16 cellular contexts compared by ENCODE assay signal in the genomic region with DNA sequence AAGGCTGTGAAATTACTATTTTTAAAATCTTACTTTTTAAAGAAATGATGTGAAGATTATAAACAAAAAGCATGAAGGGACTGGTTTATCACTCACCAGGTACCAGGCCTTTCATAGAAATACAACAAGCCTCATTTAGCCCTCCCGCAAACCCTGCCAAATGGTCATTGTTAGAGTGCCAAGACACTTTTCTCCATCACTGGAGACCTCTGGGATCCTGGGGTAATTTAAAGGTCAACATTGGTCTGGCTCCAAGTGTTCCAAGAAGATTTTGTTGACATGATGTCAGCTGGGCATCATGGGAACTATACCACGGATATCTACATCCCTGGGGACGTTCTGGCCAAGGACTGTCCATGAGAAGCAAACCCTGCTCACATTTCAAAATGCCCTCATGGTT.
DNase-seq lines count a peak whose midpoint lies in the region; ATAC-seq and TF ChIP-seq lines count a peak whose summit lies in the region.
"Had no signal": no experiment of that assay in that cellular context is flagged by ENCODE, and none has a peak within 500 bp of the region (broad histone marks: within the 10 kb centered on the region; RNA-seq: fewer than 3 reads in every experiment).

No MANE protein-coding gene starts in this region.

- TF ChIP-seq POLR2A in gastroesophageal sphincter (IDR thresholded peaks at IDR 0.05) = no peak

- peaks cover 0 to 31% (median 0%) of the 10 kb centered on the region in 3 donors for H3K4me1 ChIP-seq in gastroesophageal sphincter
- H3K4me1 ChIP-seq: BLaER1, Caco-2 had no signal

- 24 to 41% methylated on average over 2 of the region's 3 CpGs for WGBS in gastroesophageal sphincter (ENCODE audit: low coverage in 1 of 2), 2 donors

- TF ChIP-seq CTCF in gastroesophageal sphincter (IDR thresholded peaks at IDR 0.05) = no peak
- no peak for TF ChIP-seq CTCF in dorsolateral prefrontal cortex (IDR thresholded peaks at IDR 0.05 in 54 of 56, conservative IDR thresholded peaks at IDR 0.05 in 2 of 56; ENCODE audit: low read depth in 1 of 56, partially characterized antibody in 56 of 56)

- peaks cover 0 to 10% (median 0%) of the 10 kb centered on the region in 3 donors for H3K9me3 ChIP-seq in gastroesophageal sphincter

- H3K27me3 Mint-ChIP-seq in activated naive CD4-positive, alpha-beta T cell treated with anti-CD3 and anti-CD28 coated beads, Interleukin-2, amount 50 U/mL, for 24 hours = peaks cover 6% of the 10 kb centered on the region
- H3K27me3 Mint-ChIP-seq in activated naive CD4-positive, alpha-beta T cell treated with anti-CD3 and anti-CD28 coated beads for 36 hours (ENCODE audit: low read depth) = peaks cover 6% of the 10 kb centered on the region

- H3K27me3 ChIP-seq in gastroesophageal sphincter (no peaks in the 10 kb centered on the region), dorsolateral prefrontal cortex (no peaks in the 10 kb centered on the region)
- H3K27me3 ChIP-seq: BLaER1 had no signal

- ATAC-seq in gastroesophageal sphincter = no peak
- ATAC-seq: HCT116 had no signal

- H3K36me3 ChIP-seq in gastroesophageal sphincter = no peaks in the 10 kb centered on the region
- H3K36me3 ChIP-seq: BLaER1 had no signal

- peak overlapping the region; percentile 12 for H3K27ac Mint-ChIP-seq in activated naive CD4-positive, alpha-beta T cell treated with anti-CD3 and anti-CD28 coated beads, Interleukin-2, amount 50 U/mL, for 24 hours
- H3K27ac Mint-ChIP-seq in activated naive CD4-positive, alpha-beta T cell treated with anti-CD3 and anti-CD28 coated beads for 36 hours = no peak overlapping the region
- H3K27ac Mint-ChIP-seq: CD8-positive, alpha-beta memory T cell had no signal

- H3K4me3 Mint-ChIP-seq in activated naive CD4-positive, alpha-beta T cell treated with anti-CD3 and anti-CD28 coated beads, Interleukin-2, amount 50 U/mL, for 24 hours = no peak overlapping the region
- no peak overlapping the region for H3K4me3 Mint-ChIP-seq in activated naive CD4-positive, alpha-beta T cell treated with anti-CD3 and anti-CD28 coated beads for 36 hours
- H3K4me3 Mint-ChIP-seq: CD8-positive, alpha-beta memory T cell had no signal

- H3K4me1 Mint-ChIP-seq in activated naive CD4-positive, alpha-beta T cell treated with anti-CD3 and anti-CD28 coated beads, Interleukin-2, amount 50 U/mL, for 24 hours = no peaks in the 10 kb centered on the region
- H3K4me1 Mint-ChIP-seq in activated naive CD4-positive, alpha-beta T cell treated with anti-CD3 and anti-CD28 coated beads for 36 hours (ENCODE audit: low read depth) = no peaks in the 10 kb centered on the region
- H3K4me1 Mint-ChIP-seq: CD8-positive, alpha-beta memory T cell had no signal

- H3K27ac ChIP-seq in gastroesophageal sphincter (peak overlapping the region in 3 of 4 donors; percentile 43 to 80 (median 53)), dorsolateral prefrontal cortex (no peak overlapping the region)
- H3K27ac ChIP-seq: BLaER1, HL-60 had no signal

- no peak for DNase-seq in activated naive CD4-positive, alpha-beta T cell treated with anti-CD3 and anti-CD28 coated beads for 36 hours
- DNase-seq in NCI-H69 (lab: John Stamatoyannopoulos, UW) (peak; percentile 68), NCI-H82 (lab: John Stamatoyannopoulos, UW) (no peak), OCI-M2 (lab: John Stamatoyannopoulos, UW; ENCODE audit: unreplicated experiment) (no peak), dorsolateral prefrontal cortex (no peak)
- DNase-seq: 8988T; AML-193; Caco-2; CD8-positive, alpha-beta memory T cell; DND-41; GF-D8 had no signal

- H3K9me3 Mint-ChIP-seq in activated naive CD4-positive, alpha-beta T cell treated with anti-CD3 and anti-CD28 coated beads, Interleukin-2, amount 50 U/mL, for 24 hours = no peaks in the 10 kb centered on the region
- H3K9me3 Mint-ChIP-seq in activated naive CD4-positive, alpha-beta T cell treated with anti-CD3 and anti-CD28 coated beads for 36 hours = no peaks in the 10 kb centered on the region

- TF ChIP-seq EP300 in gastroesophageal sphincter (IDR thresholded peaks at IDR 0.05) = no peak

- CTCF ChIA-PET in activated naive CD4-positive, alpha-beta T cell treated with anti-CD3 and anti-CD28 coated beads for 36 hours (lab: Charles Lee) = interaction anchor here (0.6 kb wide), 1 partner anchor 17 kb away, joined by 3 read pairs; no protein-coding TSS in a partner anchor

- no peak overlapping the region for H3K4me3 ChIP-seq in gastroesophageal sphincter
- no peak overlapping the region for H3K4me3 ChIP-seq in dorsolateral prefrontal cortex
- H3K4me3 ChIP-seq: BLaER1 had no signal

- peaks cover 1% of the 10 kb centered on the region for H3K36me3 Mint-ChIP-seq in activated naive CD4-positive, alpha-beta T cell treated with anti-CD3 and anti-CD28 coated beads, Interleukin-2, amount 50 U/mL, for 24 hours
- no peaks in the 10 kb centered on the region for H3K36me3 Mint-ChIP-seq in activated naive CD4-positive, alpha-beta T cell treated with anti-CD3 and anti-CD28 coated beads for 36 hours (ENCODE audit: low read depth)

- intact Hi-C loops in activated naive CD4-positive, alpha-beta T cell treated with anti-CD3 and anti-CD28 coated beads for 36 hours (cut with micrococcal nuclease) = no loop called here
- intact Hi-C loops in dorsolateral prefrontal cortex (cut with DNase I) = no loop called here

Comparison
In these comparisons a context has a peak if more than half of its experiments do, and no peak if none do; other contexts are left out.
1. H3K27ac ChIP-seq: peak in gastroesophageal sphincter (3 of 4); none in dorsolateral prefrontal cortex (0 of 59).